In the genomic region with DNA sequence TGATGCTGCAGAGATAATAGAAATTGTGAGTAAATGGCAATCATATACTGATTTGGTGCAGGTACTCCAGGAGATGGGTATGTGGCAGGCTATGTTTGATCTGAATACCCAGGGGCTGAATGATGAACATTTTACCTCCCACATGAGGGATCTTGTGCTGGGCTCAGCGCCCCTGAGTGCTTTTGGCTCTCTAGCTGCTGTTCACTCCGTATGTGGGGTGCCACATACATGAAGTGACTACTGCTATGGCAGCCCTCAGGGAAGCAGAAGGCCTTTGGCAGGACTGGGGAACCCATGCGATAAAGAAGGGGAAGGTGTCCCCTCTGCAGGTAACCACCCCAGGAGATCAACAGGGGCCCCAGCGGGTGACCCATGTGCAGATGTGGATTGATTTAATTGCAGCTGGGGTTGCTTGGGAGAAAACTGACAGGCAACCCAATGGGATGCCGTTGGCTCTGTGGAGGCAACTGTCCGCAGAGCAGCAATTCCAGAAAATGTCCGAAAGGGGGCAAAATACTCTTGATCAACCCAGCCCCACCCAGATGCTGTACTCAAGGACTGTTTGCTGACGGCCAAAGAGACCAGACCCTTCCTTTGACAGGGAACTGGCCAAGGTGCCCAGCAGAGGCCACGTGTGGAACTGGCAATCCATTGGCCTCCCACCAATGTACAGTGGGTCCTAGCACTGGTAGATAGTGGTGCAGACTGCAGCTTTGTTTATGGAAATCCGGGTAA, we compare ENCODE assay signal across 18 cellular contexts. TPM values are rescaled to one million over a fixed set of nuclear protein-coding genes. Genes with fewer than 3 reads are reported as not detected.
DNase-seq lines count a peak whose midpoint lies in the region; ATAC-seq and TF ChIP-seq lines count a peak whose summit lies in the region.
"Had no signal": no experiment of that assay in that cellular context is flagged by ENCODE, and none has a peak within 500 bp of the region (broad histone marks: within the 10 kb centered on the region; RNA-seq: fewer than 3 reads in every experiment).

No MANE protein-coding gene starts in this region.

- H3K4me2 ChIP-seq in OCI-LY1 (ENCODE audit: low read length), result no peak overlapping the region
- H3K4me2 ChIP-seq in mesendoderm (ENCODE audit: low read length), result no peak overlapping the region

- no peaks in the 10 kb centered on the region for H3F3A ChIP-seq in OCI-LY1 (ENCODE audit: insufficient read depth, low read length)

- H2BK120ac ChIP-seq in mesendoderm (ENCODE audit: low read depth, low read length), result no peak overlapping the region

- no peak overlapping the region for H2AK5ac ChIP-seq in mesendoderm (ENCODE audit: low read length)

- TF ChIP-seq CTCF in GM12875 (IDR thresholded peaks at IDR 0.05; ENCODE audit: borderline replicate concordance, insufficient read depth, low read depth, low read length) (peak; percentile 13; the same call in 1 of the 2 replicates), OCI-LY1 (IDR thresholded peaks at IDR 0.05; ENCODE audit: low read length) (peak; percentile 28; the same call in 1 of the 2 replicates), tibial artery (IDR thresholded peaks at IDR 0.05) (no peak)

- H2BK15ac ChIP-seq in mesendoderm (replicated peaks; ENCODE audit: low read depth), result no peak overlapping the region

- DNase-seq in mesendoderm (peak; percentile 73), tibial artery (no peak), DMS153 (lab: John Stamatoyannopoulos, UW) (no peak), AG08395 (ENCODE audit: low spot score) (no peak)
- DNase-seq: activated CD4-positive, alpha-beta T cell treated with anti-CD3 and anti-CD28 coated beads for 36 hours; activated T-cell treated with anti-CD3 and anti-CD28 coated beads for 4 hours; CD4-positive, alpha-beta T cell; effector CD8-positive, alpha-beta T cell; GF-D8; left ventricle myocardium inferior; naive B cell; NCI-H1048 had no signal

- peak; percentile 50 for ATAC-seq in HG02678 (IDR thresholded peaks at IDR 0.05; ENCODE audit: unreplicated experiment)
- ATAC-seq: activated CD4-positive, alpha-beta T cell treated with anti-CD3 and anti-CD28 coated beads for 36 hours; activated naive CD4-positive, alpha-beta T cell treated with anti-CD3 and anti-CD28 coated beads, Interleukin-2, amount 50 U/mL, for 72 hours; HCT116; Panc1 had no signal

- H2AFZ ChIP-seq in OCI-LY1 (ENCODE audit: low read length), result no peak overlapping the region

- H3K36me3 ChIP-seq in OCI-LY1 (ENCODE audit: insufficient read depth, low read length) (no peaks in the 10 kb centered on the region), mesendoderm (ENCODE audit: control insufficient read depth, insufficient read depth, low read length) (no peaks in the 10 kb centered on the region), tibial artery (no peaks in the 10 kb centered on the region)
- H3K36me3 ChIP-seq: left ventricle myocardium inferior had no signal

- H3K9me2 ChIP-seq in OCI-LY1 (ENCODE audit: low read depth, low read length), result no peaks in the 10 kb centered on the region

- no peaks in the 10 kb centered on the region for H4K20me1 ChIP-seq in OCI-LY1 (ENCODE audit: insufficient read depth, low read length)

- no peak overlapping the region for H3K4ac ChIP-seq in mesendoderm (ENCODE audit: low read depth, low read length)

- H3K9me3 ChIP-seq in OCI-LY1 (ENCODE audit: low read length) (no peaks in the 10 kb centered on the region), tibial artery (no peaks in the 10 kb centered on the region)
- H3K9me3 ChIP-seq: left ventricle myocardium inferior had no signal

- WGBS in mesendoderm (ENCODE audit: extremely low coverage, insufficient coverage, low lambda C conversion rate), result no CpG with 5 or more reads among the region's 10 CpGs

- H2BK5ac ChIP-seq in mesendoderm (ENCODE audit: low read length), result no peak overlapping the region

- no peak overlapping the region for H4K5ac ChIP-seq in mesendoderm (ENCODE audit: low read length)

- no peaks in the 10 kb centered on the region for H3K4me1 ChIP-seq in OCI-LY1 (ENCODE audit: insufficient read depth, low read length, severe bottlenecking)
- no peaks in the 10 kb centered on the region for H3K4me1 ChIP-seq in mesendoderm (ENCODE audit: control insufficient read depth, low read depth, low read length)
- no peaks in the 10 kb centered on the region for H3K4me1 ChIP-seq in tibial artery
- H3K4me1 ChIP-seq: left ventricle myocardium inferior had no signal

- no peaks in the 10 kb centered on the region for H3K79me1 ChIP-seq in mesendoderm (ENCODE audit: low read length)

- H3K79me2 ChIP-seq in OCI-LY1 (ENCODE audit: insufficient read depth, low read length) (no peaks in the 10 kb centered on the region), mesendoderm (ENCODE audit: control insufficient read depth, insufficient read depth, low read length) (no peaks in the 10 kb centered on the region)

- H3K9ac ChIP-seq in OCI-LY1 (ENCODE audit: low read length), result no peak overlapping the region
- H3K9ac ChIP-seq in mesendoderm (ENCODE audit: low read length), result no peak overlapping the region

- intact Hi-C loops in tibial artery (cut with DNase I; ENCODE audit: low total_unique reads), result loop anchor here (5.0 kb wide), 1 partner anchor 1891 kb away; no protein-coding TSS in a partner anchor

- H4K8ac ChIP-seq in mesendoderm (ENCODE audit: low read depth, low read length), result no peak overlapping the region

- H3K27me3 ChIP-seq in OCI-LY1 (ENCODE audit: insufficient read depth, low read length), result no peaks in the 10 kb centered on the region
- no peaks in the 10 kb centered on the region for H3K27me3 ChIP-seq in mesendoderm (ENCODE audit: insufficient read depth, low read length, poor library complexity)
- no peaks in the 10 kb centered on the region for H3K27me3 ChIP-seq in tibial artery

- H3K18ac ChIP-seq in mesendoderm (ENCODE audit: low read length), result no peak overlapping the region

- H3K4me3 ChIP-seq in GM12875 (ENCODE audit: low read depth, low read length), result no peak overlapping the region
- H3K4me3 ChIP-seq in OCI-LY1 (ENCODE audit: low read depth, low read length, poor library complexity, severe bottlenecking), result no peak overlapping the region
- no peak overlapping the region for H3K4me3 ChIP-seq in mesendoderm (ENCODE audit: low read length)
- H3K4me3 ChIP-seq in tibial artery, result no peak overlapping the region
- H3K4me3 ChIP-seq: left ventricle myocardium inferior had no signal

- no peak overlapping the region for H3K23ac ChIP-seq in mesendoderm (ENCODE audit: low read length)

- H3K27ac ChIP-seq in OCI-LY1 (ENCODE audit: low read depth, low read length, poor library complexity, severe bottlenecking) (no peak overlapping the region), mesendoderm (ENCODE audit: low read depth, low read length) (no peak overlapping the region), tibial artery (no peak overlapping the region)
- H3K27ac ChIP-seq: left ventricle myocardium inferior had no signal

- H3K56ac ChIP-seq in mesendoderm (ENCODE audit: low read length), result no peak overlapping the region

RNA-seq across cellular contexts. Expression of a gene that starts 29.5 kb away (rescaled TPM):
- polyA plus RNA-seq in mesendoderm (2013, experiment 1 of 2), result 0.06 TPM
- polyA plus RNA-seq in mesendoderm (2013, experiment 2 of 2), result 0.15 TPM

Comparison
In these comparisons a context has a peak if more than half of its experiments do, and no peak if none do; other contexts are left out.
1. CTCF ChIP-seq: peak in GM12875 (single experiment) and OCI-LY1 (single experiment); none in tibial artery (0 of 2).